In the genomic region with DNA sequence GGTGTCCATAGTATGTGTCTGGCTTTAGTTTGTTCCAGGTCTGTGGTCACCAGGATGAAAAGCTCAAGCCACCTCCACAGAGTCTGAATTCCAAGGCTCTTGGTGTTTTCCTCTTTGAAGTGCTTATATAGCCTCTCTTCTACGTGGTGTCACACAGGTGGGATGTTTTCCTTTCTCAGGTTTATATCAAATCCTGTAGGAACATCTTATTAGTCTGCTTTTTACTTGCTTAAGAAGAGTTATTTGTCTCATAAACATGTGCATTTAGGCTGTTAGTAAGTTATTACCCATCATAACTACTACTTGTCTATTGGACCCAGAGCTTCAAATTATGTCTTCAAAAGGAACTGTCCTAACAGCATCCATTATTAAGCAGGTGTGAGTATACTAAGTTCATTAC, we compare ENCODE assay signal across 21 cellular contexts. TPM values are rescaled to one million over a fixed set of nuclear protein-coding genes. Genes with fewer than 3 reads are reported as not detected.
DNase-seq lines count a peak whose midpoint lies in the region; ATAC-seq, FAIRE-seq and TF ChIP-seq lines count a peak whose summit lies in the region.
"Had no signal": no experiment of that assay in that cellular context is flagged by ENCODE, and none has a peak within 500 bp of the region (broad histone marks: within the 10 kb centered on the region; RNA-seq: fewer than 3 reads in every experiment).

A gene (minus strand): TSS at position 101 of the 400 bp plus-strand sequence. CDS start 92 bp downstream, at position 9.

- TF ChIP-seq CTCF in A549 (IDR thresholded peaks at IDR 0.05) (no peak), AG04450 (IDR thresholded peaks at IDR 0.05; ENCODE audit: low read depth, low read length) (no peak), lower leg skin (IDR thresholded peaks at IDR 0.05) (no peak), hepatocyte (IDR thresholded peaks at IDR 0.05; ENCODE audit: poor library complexity) (no peak)

- POLR2A ChIA-PET in A549 (lab: Yijun Ruan, JAX) (no interaction called here), AG04450 (lab: Yijun Ruan, JAX) (no interaction called here)
- POLR2A ChIA-PET in activated CD4-positive, alpha-beta memory T cell treated with anti-CD3 and anti-CD28 coated beads, Interleukin-2, amount 10 ng/mL, durations not matched to agents 7 days and 5 days (lab: Charles Lee), result no interaction called here

- WGBS in A549 (ENCODE audit: missing lambda C conversion rate), result 30% methylated on average over 1 of the region's 1 CpG
- 24 to 32% methylated on average over 1 of the region's 1 CpG for WGBS in GM23248 (ENCODE audit: low coverage in 1 of 2, low lambda C conversion rate in 2 of 2, missing lambda C conversion rate in 2 of 2), 2 experiments
- WGBS in lower leg skin, 2 donors, result 63 to 75% methylated on average over 1 of the region's 1 CpG
- 52% methylated on average over 1 of the region's 1 CpG for WGBS in hepatocyte (ENCODE audit: low lambda C conversion rate, missing lambda C conversion rate)

- TF ChIP-seq POLR2A in A549 (IDR thresholded peaks at IDR 0.05; ENCODE audit: low read length) (no peak), lower leg skin (IDR thresholded peaks at IDR 0.05) (no peak)

- no peaks in the 10 kb centered on the region for H3K36me3 Mint-ChIP-seq in activated CD4-positive, alpha-beta memory T cell treated with anti-CD3 and anti-CD28 coated beads, Interleukin-2, amount 10 ng/mL, durations not matched to agents 7 days and 5 days (ENCODE audit: low read depth)
- H3K36me3 Mint-ChIP-seq: CD14-positive monocyte; CD4-positive, alpha-beta memory T cell; CD4-positive, CD25-positive, alpha-beta regulatory T cell; CD8-positive, alpha-beta memory T cell had no signal

- peaks cover 7% of the 10 kb centered on the region for H3K27me3 Mint-ChIP-seq in activated CD4-positive, alpha-beta memory T cell treated with anti-CD3 and anti-CD28 coated beads, Interleukin-2, amount 10 ng/mL, durations not matched to agents 7 days and 5 days

- no peak within 1 kb of the TSS for H3K4me3 ChIP-seq in A549
- no peak within 1 kb of the TSS for H3K4me3 ChIP-seq in AG04450 (ENCODE audit: low read depth, low read length)
- no peak within 1 kb of the TSS for H3K4me3 ChIP-seq in GM23248
- H3K4me3 ChIP-seq in SK-N-MC, result no peak within 1 kb of the TSS
- H3K4me3 ChIP-seq in lower leg skin (ENCODE audit: low read depth, poor library complexity, severe bottlenecking), result no peak within 1 kb of the TSS
- no peak within 1 kb of the TSS for H3K4me3 ChIP-seq in hepatocyte
- H3K4me3 ChIP-seq: BLaER1 had no signal

- H3K9me3 ChIP-seq in A549 (no peaks in the 10 kb centered on the region), AG04450 (ENCODE audit: control insufficient read depth, insufficient read depth, low read length) (peaks cover 14% of the 10 kb centered on the region), GM23248 (ENCODE audit: low read depth) (no peaks in the 10 kb centered on the region), SK-N-MC (ENCODE audit: low read depth, low read length) (no peaks in the 10 kb centered on the region; the same call in 1 of the 2 replicates), hepatocyte (ENCODE audit: low read depth) (no peaks in the 10 kb centered on the region)
- H3K9me3 ChIP-seq: BE2C, BLaER1 had no signal

- H3K27ac ChIP-seq in A549, result no peak within 1 kb of the TSS
- H3K27ac ChIP-seq in AG04450 (ENCODE audit: low read depth, low read length), result peak within 1 kb of the TSS; percentile 11
- no peak within 1 kb of the TSS for H3K27ac ChIP-seq in GM23248
- 0 out of 2 replicates have a peak within 1 kb of the TSS, but pooled peaks have one; percentile 33 for H3K27ac ChIP-seq in SK-N-MC
- H3K27ac ChIP-seq in hepatocyte, result no peak within 1 kb of the TSS
- H3K27ac ChIP-seq: BLaER1 had no signal

- H3K36me3 ChIP-seq in GM23248 (ENCODE audit: low read depth), result no peaks in the 10 kb centered on the region
- H3K36me3 ChIP-seq in SK-N-MC (ENCODE audit: insufficient read depth, low read length), result no peaks in the 10 kb centered on the region
- no peaks in the 10 kb centered on the region for H3K36me3 ChIP-seq in hepatocyte (replicated peaks; ENCODE audit: insufficient read depth, low read depth)
- H3K36me3 ChIP-seq: BE2C, BLaER1 had no signal

- H4K20me1 ChIP-seq in GM23248 (ENCODE audit: insufficient read depth) (no peaks in the 10 kb centered on the region), hepatocyte (ENCODE audit: insufficient read depth, poor library complexity, severe bottlenecking) (no peaks in the 10 kb centered on the region)
- H4K20me1 ChIP-seq: BLaER1 had no signal

- ATAC-seq in A549 (no peak), GM18867 (IDR thresholded peaks at IDR 0.05; ENCODE audit: unreplicated experiment) (no peak)

- H3K9me2 ChIP-seq in GM23248 (ENCODE audit: insufficient read depth) (no peaks in the 10 kb centered on the region), hepatocyte (replicated peaks; ENCODE audit: insufficient read depth) (no peaks in the 10 kb centered on the region)

- intact Hi-C loops in lower leg skin (cut with DNase I; ENCODE audit: low total_unique reads), result no loop called here

- no peak for TF ChIP-seq EP300 in A549 (IDR thresholded peaks at IDR 0.05)

- H3K79me2 ChIP-seq in GM23248 (ENCODE audit: insufficient read depth) (no peaks in the 10 kb centered on the region), hepatocyte (no peaks in the 10 kb centered on the region)

- H3K4me2 ChIP-seq in A549 (no peak within 1 kb of the TSS), GM23248 (ENCODE audit: unreplicated experiment) (no peak within 1 kb of the TSS), hepatocyte (no peak within 1 kb of the TSS)
- H3K4me2 ChIP-seq: BLaER1 had no signal

- peak; percentile 68 for FAIRE-seq in A549 (lab: Jason Lieb, UNC)
- FAIRE-seq: D721Med, GM12891 had no signal

- DNase-seq in A549 (ENCODE audit: low read depth in 1 of 2, low spot score in 1 of 2) (no peak), AG04450 (ENCODE audit: low read depth, low spot score) (no peak), GM23248 (no peak), SK-N-MC (ENCODE audit: low read depth, low spot score) (no peak), lower leg skin (ENCODE audit: low spot score in 2 of 2) (no peak), hepatocyte (ENCODE audit: low spot score) (no peak)
- no peak for DNase-seq in activated CD4-positive, alpha-beta memory T cell treated with anti-CD3 and anti-CD28 coated beads, Interleukin-2, amount 10 ng/mL, durations not matched to agents 7 days and 5 days
- DNase-seq: 8988T; BE2C; C1 segment of cervical spinal cord; CD4-positive, alpha-beta memory T cell; CD4-positive, CD25-positive, alpha-beta regulatory T cell; CD8-positive, alpha-beta memory T cell; COR-L47; DMS79 treated with DMSO at 0.1 percent for 48 hours; GF-D8 had no signal

- TF ChIP-seq RAD21 in A549 (conservative IDR thresholded peaks at IDR 0.05 in 1 of 2, IDR thresholded peaks at IDR 0.05 in 1 of 2), result no peak

- H3K4me1 Mint-ChIP-seq in activated CD4-positive, alpha-beta memory T cell treated with anti-CD3 and anti-CD28 coated beads, Interleukin-2, amount 10 ng/mL, durations not matched to agents 7 days and 5 days, result no peaks in the 10 kb centered on the region
- H3K4me1 Mint-ChIP-seq: CD14-positive monocyte had no signal

- H3K4me3 Mint-ChIP-seq in activated CD4-positive, alpha-beta memory T cell treated with anti-CD3 and anti-CD28 coated beads, Interleukin-2, amount 10 ng/mL, durations not matched to agents 7 days and 5 days, result no peak within 1 kb of the TSS
- H3K4me3 Mint-ChIP-seq: CD14-positive monocyte; CD4-positive, alpha-beta memory T cell; CD8-positive, alpha-beta memory T cell had no signal

- H3K9me3 Mint-ChIP-seq in activated CD4-positive, alpha-beta memory T cell treated with anti-CD3 and anti-CD28 coated beads, Interleukin-2, amount 10 ng/mL, durations not matched to agents 7 days and 5 days, result no peaks in the 10 kb centered on the region

- H3K9ac ChIP-seq in GM23248 (no peak within 1 kb of the TSS), SK-N-MC (ENCODE audit: insufficient read length) (no peak within 1 kb of the TSS)
- H3K9ac ChIP-seq: BLaER1 had no signal

- H3F3A ChIP-seq in GM23248 (ENCODE audit: insufficient read depth), result no peaks in the 10 kb centered on the region

- H2AFZ ChIP-seq in GM23248, result peak within 1 kb of the TSS; percentile 2; the same call in 1 of the 2 replicates
- no peak within 1 kb of the TSS for H2AFZ ChIP-seq in hepatocyte

- H3K27me3 ChIP-seq in AG04450 (ENCODE audit: control insufficient read depth, insufficient read depth, low read length), result no peaks in the 10 kb centered on the region
- H3K27me3 ChIP-seq in GM23248 (replicated peaks; ENCODE audit: insufficient read depth), result no peaks in the 10 kb centered on the region
- H3K27me3 ChIP-seq in hepatocyte, result no peaks in the 10 kb centered on the region
- H3K27me3 ChIP-seq: BLaER1 had no signal

- H3K4me1 ChIP-seq in A549, result no peaks in the 10 kb centered on the region
- no peaks in the 10 kb centered on the region for H3K4me1 ChIP-seq in GM23248 (ENCODE audit: insufficient read depth)
- no peaks in the 10 kb centered on the region for H3K4me1 ChIP-seq in hepatocyte (ENCODE audit: insufficient read depth)
- H3K4me1 ChIP-seq: BE2C, BLaER1 had no signal

- CTCF ChIA-PET in A549 (lab: Yijun Ruan, JAX) (interaction anchor here (0.6 to 1.7 kb wide), 9 partner anchors 13 to 582 kb away, joined by 3 to 6 read pairs (median 3); no protein-coding TSS in a partner anchor), AG04450 (lab: Charles Lee) (no interaction called here)
- CTCF ChIA-PET in activated CD4-positive, alpha-beta memory T cell treated with anti-CD3 and anti-CD28 coated beads, Interleukin-2, amount 10 ng/mL, durations not matched to agents 7 days and 5 days (lab: Charles Lee), result no interaction called here

- no peak within 1 kb of the TSS for H3K27ac Mint-ChIP-seq in activated CD4-positive, alpha-beta memory T cell treated with anti-CD3 and anti-CD28 coated beads, Interleukin-2, amount 10 ng/mL, durations not matched to agents 7 days and 5 days
- H3K27ac Mint-ChIP-seq: CD14-positive monocyte; CD4-positive, alpha-beta memory T cell; CD4-positive, CD25-positive, alpha-beta regulatory T cell; CD8-positive, alpha-beta memory T cell had no signal

- in situ Hi-C loops in GM23248 (cut with MboI), result no loop called here

TF ChIP-seq in A549, 52 proteins besides CTCF, POLR2A, EP300 and RAD21 (continues in another document):
- no peak for TF ChIP-seq KDM1A (IDR thresholded peaks at IDR 0.05; ENCODE audit: low read depth)

RNA-seq across cellular contexts. Expression of the gene that starts here (rescaled TPM):
- polyA plus RNA-seq in A549 (2011; rRNA removed) (not detected in 2 replicates), A549 (2017; fragmentation: RNase III; extraction: RNeasy Plus Mini Kit Qiagen cat#74134 plus additional on column Dnase treatment) (not detected in 3 replicates), AG04450 (2011; rRNA removed) (0.11 TPM in 1 of 2 replicates, not detected in the other), GM23248 (2016; fragmentation: Nextera tagmentation; extraction: Ambion mirVana) (not detected in 2 replicates), hepatocyte (not detected in 2 replicates)
- polyA plus RNA-seq in A549 (2012; cell fraction: cytosol; rRNA removed), result not detected in 2 replicates
- not detected in 2 replicates for polyA plus RNA-seq in A549 (2012; cell fraction: nucleus; rRNA removed)
- not detected in 2 replicates for polyA minus RNA-seq in A549 (2011; rRNA and poly(A)+ RNA removed)
- not detected in 2 replicates for polyA minus RNA-seq in AG04450 (2011; rRNA and poly(A)+ RNA removed)
- total RNA-seq in GM23248 (2014; rRNA removed; shearing (Covaris generic)), result not detected in 2 replicates
- total RNA-seq in lower leg skin (1 to 10 TPM in 1 of 4 donors, under 1 TPM in 1, not detected in 2; 0.51 to 8.8 TPM), hepatocyte (1.0 TPM in 1 of 2 replicates, not detected in the other)
- not detected for total RNA-seq in activated CD4-positive, alpha-beta memory T cell treated with anti-CD3 and anti-CD28 coated beads, Interleukin-2, amount 10 ng/mL, durations not matched to agents 7 days and 5 days
- total RNA-seq: CD4-positive, alpha-beta memory T cell; CD4-positive, CD25-positive, alpha-beta regulatory T cell; CD8-positive, alpha-beta memory T cell had no signal
- polyA plus RNA-seq: CD14-positive monocyte; CD4-positive, alpha-beta memory T cell; CD4-positive, CD25-positive, alpha-beta regulatory T cell; CD8-positive, alpha-beta memory T cell had no signal

Comparison
In these comparisons a context has a peak if more than half of its experiments do, and no peak if none do; other contexts are left out.
1. H3K27ac ChIP-seq: peak in AG04450 (single experiment) and SK-N-MC (single experiment); none in A549 (0 of 2), GM23248 (single experiment) and hepatocyte (single experiment).